In the genomic region with DNA sequence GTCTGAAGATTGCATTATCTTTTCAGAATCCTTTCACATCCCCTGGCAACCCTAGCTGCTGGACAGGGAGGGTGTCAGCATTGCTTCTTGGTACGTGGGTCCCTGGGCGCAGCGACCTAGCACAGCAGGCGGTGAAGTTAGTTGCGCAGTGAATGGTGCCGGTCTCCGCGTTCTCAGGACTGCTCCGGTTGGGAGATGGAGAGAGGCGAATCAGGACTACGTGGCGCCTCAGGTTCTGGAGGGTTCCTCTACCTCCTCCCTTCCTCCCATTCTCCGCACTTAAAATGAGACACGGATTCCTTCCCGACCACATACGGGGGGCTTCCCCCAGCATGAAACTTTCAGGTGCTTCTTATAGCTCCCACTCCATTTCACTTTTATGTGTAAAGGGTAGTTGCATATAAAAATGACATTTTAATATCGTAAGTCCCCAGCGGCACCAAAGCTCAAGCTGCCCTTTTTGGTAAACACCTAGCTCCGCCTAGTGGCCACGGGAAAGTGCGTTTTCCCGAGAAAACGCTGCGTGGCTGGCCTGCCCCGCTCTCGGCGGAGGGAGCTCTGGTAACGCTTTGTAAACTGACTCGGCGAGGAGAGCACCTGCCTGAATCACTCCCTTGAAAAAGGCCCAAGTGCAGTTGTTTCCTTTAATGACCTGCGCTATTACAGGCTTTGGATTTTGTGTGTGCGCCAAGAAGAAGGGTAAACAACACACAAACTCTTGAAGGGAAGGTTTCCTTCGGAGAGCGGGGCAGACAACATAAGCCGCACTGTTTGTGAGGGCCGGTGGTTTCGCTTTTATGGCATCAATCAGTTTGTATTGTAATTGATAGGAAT, we compare ENCODE assay signal across 8 cellular contexts. TPM values are rescaled to one million over a fixed set of nuclear protein-coding genes. Genes with fewer than 3 reads are reported as not detected.
DNase-seq lines count a peak whose midpoint lies in the region; ATAC-seq, FAIRE-seq and TF ChIP-seq lines count a peak whose summit lies in the region.

No MANE protein-coding gene starts in this region.

- H3K27me3 ChIP-seq in RWPE2 (ENCODE audit: insufficient read depth, poor library complexity, severe bottlenecking): no peaks in the 10 kb centered on the region

- H3K27ac ChIP-seq in RWPE2 (ENCODE audit: poor library complexity, severe bottlenecking): no peak overlapping the region

- no peak overlapping the region for H3K27ac Mint-ChIP-seq in nephron progenitor cell
- peak overlapping the region; percentile 71 for H3K27ac Mint-ChIP-seq in stimulated activated naive B cell treated with anti-CD40 and anti-IgM and Interleukin-4, amounts not matched to agents 10 μg/mL and 1 μg/mL and 100 μg/mL, for 72 hours

- peaks cover 25% of the 10 kb centered on the region for H3K4me1 Mint-ChIP-seq in nephron progenitor cell
- H3K4me1 Mint-ChIP-seq in stimulated activated naive B cell treated with anti-CD40 and anti-IgM and Interleukin-4, amounts not matched to agents 10 μg/mL and 1 μg/mL and 100 μg/mL, for 72 hours: peaks cover 13 to 47% of the 10 kb centered on the region in 2 donors

- H3K4me3 ChIP-seq in Jurkat, Clone E6-1 (ENCODE audit: low read length): peak overlapping the region; percentile 10
- H3K4me3 ChIP-seq in RWPE2 (ENCODE audit: severe bottlenecking): peak overlapping the region; percentile 25
- H3K4me3 ChIP-seq in fibroblast of the aortic adventitia (ENCODE audit: low read depth, low read length): peak overlapping the region; percentile 58

- H3K9me3 Mint-ChIP-seq in nephron progenitor cell: no peaks in the 10 kb centered on the region
- H3K9me3 Mint-ChIP-seq in stimulated activated naive B cell treated with anti-CD40 and anti-IgM and Interleukin-4, amounts not matched to agents 10 μg/mL and 1 μg/mL and 100 μg/mL, for 72 hours: no peaks in the 10 kb centered on the region

- TF ChIP-seq CTCF in RWPE2 (IDR thresholded peaks at IDR 0.05; ENCODE audit: poor library complexity, severe bottlenecking): peak; percentile 96
- TF ChIP-seq CTCF in fibroblast of the aortic adventitia (IDR thresholded peaks at IDR 0.05; ENCODE audit: insufficient read depth, low read length): peak; percentile 94
- peak; percentile 84 for TF ChIP-seq CTCF in nephron progenitor cell (IDR thresholded peaks at IDR 0.05)

- FAIRE-seq in GM19239 (lab: Jason Lieb, UNC): peak; percentile 91

- no peaks in the 10 kb centered on the region for H3K36me3 ChIP-seq in RWPE2 (ENCODE audit: low read depth)

- DNase-seq in AML-193 (lab: John Stamatoyannopoulos, UW) (peak; percentile 49 to 68), GM19239 (ENCODE audit: insufficient read length, low spot score) (peak; percentile 67), RWPE2 (ENCODE audit: low spot score) (no peak), fibroblast of the aortic adventitia (ENCODE audit: low read depth) (peak; percentile 82), nephron progenitor cell (peak; percentile 79)
- DNase-seq in Jurkat, Clone E6-1 (ENCODE audit: low read depth, low spot score): peak; percentile 71
- DNase-seq in activated T-helper 9 cell treated with anti-CD3 and anti-CD28 coated beads, Interleukin-2, amount 50 U/mL, for 16 hours (ENCODE audit: low read depth): peak; percentile 57
- peak; percentile 62 for DNase-seq in stimulated activated naive B cell treated with anti-CD40 and anti-IgM and Interleukin-4, amounts not matched to agents 10 μg/mL and 1 μg/mL and 100 μg/mL, for 72 hours

- H3K4me1 ChIP-seq in RWPE2 (ENCODE audit: insufficient read depth, poor library complexity, severe bottlenecking): no peaks in the 10 kb centered on the region

- H3K36me3 Mint-ChIP-seq in nephron progenitor cell (ENCODE audit: low read depth): no peaks in the 10 kb centered on the region
- H3K36me3 Mint-ChIP-seq in stimulated activated naive B cell treated with anti-CD40 and anti-IgM and Interleukin-4, amounts not matched to agents 10 μg/mL and 1 μg/mL and 100 μg/mL, for 72 hours: peaks cover 8 to 14% of the 10 kb centered on the region in 2 donors

- no peaks in the 10 kb centered on the region for H3K9me3 ChIP-seq in RWPE2 (ENCODE audit: severe bottlenecking)

- peak; percentile 83 for ATAC-seq in RWPE2 (ENCODE audit: low read depth)
- ATAC-seq in stimulated activated naive B cell treated with anti-CD40 and anti-IgM and Interleukin-4, amounts not matched to agents 10 μg/mL and 1 μg/mL and 100 μg/mL, for 72 hours (replicated peaks): peak; percentile 69 to 78

- H3K4me3 Mint-ChIP-seq in nephron progenitor cell: peak overlapping the region; percentile 74
- peak overlapping the region; percentile 48 to 84 for H3K4me3 Mint-ChIP-seq in stimulated activated naive B cell treated with anti-CD40 and anti-IgM and Interleukin-4, amounts not matched to agents 10 μg/mL and 1 μg/mL and 100 μg/mL, for 72 hours

- peaks cover 66% of the 10 kb centered on the region for H3K27me3 Mint-ChIP-seq in nephron progenitor cell (ENCODE audit: low read depth, poor library complexity)
- H3K27me3 Mint-ChIP-seq in stimulated activated naive B cell treated with anti-CD40 and anti-IgM and Interleukin-4, amounts not matched to agents 10 μg/mL and 1 μg/mL and 100 μg/mL, for 72 hours: peaks cover 15 to 34% of the 10 kb centered on the region in 2 donors

RNA-seq across cellular contexts. Expression of a gene that starts 32.9 kb away (rescaled TPM):
- polyA plus RNA-seq in Jurkat, Clone E6-1 (2012; ENCODE audit: insufficient read depth, insufficient read length): not detected
- not detected in 2 replicates for total RNA-seq in fibroblast of the aortic adventitia (ENCODE audit: low replicate concordance)
